In genomic region chr20:25984933-25985332, GRCh38 we compare ENCODE assay signal across 8 cellular contexts.
DNase-seq lines count a peak whose midpoint lies in the region; ATAC-seq and TF ChIP-seq lines count a peak whose summit lies in the region.

No MANE protein-coding gene starts in this region.

- H3K27ac ChIP-seq in lower lobe of right lung (no peak overlapping the region), stomach (no peak overlapping the region)

- no peak overlapping the region for H3K27ac Mint-ChIP-seq in activated T-helper 2 cell treated with anti-CD3 and anti-CD28 coated beads, Interferon-gamma antibody, Interleukin-2, Interleukin-4, amounts not matched to agents 10 μg/mL and 5 μg/mL and 100 μg/mL, durations not matched to agents 14 hours and 24 hours and 36 hours

- H3K4me3 ChIP-seq in lower lobe of right lung = no peak overlapping the region
- H3K4me3 ChIP-seq in stomach = peak overlapping the region; percentile 23 to 36 (median 28)

- peak in 1 of 2 donors; percentile 28 for ATAC-seq in lower lobe of right lung

- DNase-seq in NCI-H526 (lab: John Stamatoyannopoulos, UW) (peak; percentile 56 to 76), lower lobe of right lung (peak; percentile 46), stomach (no peak), UCSD-AML1 (lab: John Stamatoyannopoulos, UW; ENCODE audit: unreplicated experiment) (no peak), NCI-H226 (no peak), iPS-NIHi11 (ENCODE audit: low spot score) (no peak)
- DNase-seq in activated naive CD4-positive, alpha-beta T cell treated with anti-CD3 and anti-CD28 coated beads, Interleukin-2, amount 50 U/mL, for 16 hours = peak; percentile 66
- DNase-seq in activated T-helper 2 cell treated with anti-CD3 and anti-CD28 coated beads, Interferon-gamma antibody, Interleukin-2, Interleukin-4, amounts not matched to agents 10 μg/mL and 5 μg/mL and 100 μg/mL, durations not matched to agents 14 hours and 24 hours and 36 hours (ENCODE audit: low spot score) = no peak

- TF ChIP-seq CTCF in lower lobe of right lung (IDR thresholded peaks at IDR 0.05) (no peak), stomach (IDR thresholded peaks at IDR 0.05) (no peak)

- no peak for TF ChIP-seq POLR2A in stomach (IDR thresholded peaks at IDR 0.05)

- WGBS in stomach, 5 donors = 28 to 50% (median 42%) methylated on average over 10 to 27 of the region's 27 CpGs

- peaks cover 7% of the 10 kb centered on the region for H3K4me1 Mint-ChIP-seq in activated T-helper 2 cell treated with anti-CD3 and anti-CD28 coated beads, Interferon-gamma antibody, Interleukin-2, Interleukin-4, amounts not matched to agents 10 μg/mL and 5 μg/mL and 100 μg/mL, durations not matched to agents 14 hours and 24 hours and 36 hours (ENCODE audit: low read depth)

- no peaks in the 10 kb centered on the region for H3K36me3 ChIP-seq in lower lobe of right lung
- H3K36me3 ChIP-seq in stomach = no peaks in the 10 kb centered on the region

- H3K27me3 Mint-ChIP-seq in activated T-helper 2 cell treated with anti-CD3 and anti-CD28 coated beads, Interferon-gamma antibody, Interleukin-2, Interleukin-4, amounts not matched to agents 10 μg/mL and 5 μg/mL and 100 μg/mL, durations not matched to agents 14 hours and 24 hours and 36 hours (ENCODE audit: low read depth) = peaks cover 6% of the 10 kb centered on the region

- intact Hi-C loops in lower lobe of right lung (cut with DNase I) (no loop called here), stomach (cut with DNase I; ENCODE audit: low total_unique reads) (no loop called here)
- intact Hi-C loops in activated T-helper 2 cell treated with anti-CD3 and anti-CD28 coated beads, Interferon-gamma antibody, Interleukin-2, Interleukin-4, amounts not matched to agents 10 μg/mL and 5 μg/mL and 100 μg/mL, durations not matched to agents 14 hours and 24 hours and 36 hours (cut with micrococcal nuclease) = no loop called here

- peaks cover 7% of the 10 kb centered on the region for H3K9me3 Mint-ChIP-seq in activated T-helper 2 cell treated with anti-CD3 and anti-CD28 coated beads, Interferon-gamma antibody, Interleukin-2, Interleukin-4, amounts not matched to agents 10 μg/mL and 5 μg/mL and 100 μg/mL, durations not matched to agents 14 hours and 24 hours and 36 hours

- peaks cover 3% of the 10 kb centered on the region for H3K36me3 Mint-ChIP-seq in activated T-helper 2 cell treated with anti-CD3 and anti-CD28 coated beads, Interferon-gamma antibody, Interleukin-2, Interleukin-4, amounts not matched to agents 10 μg/mL and 5 μg/mL and 100 μg/mL, durations not matched to agents 14 hours and 24 hours and 36 hours (ENCODE audit: low read depth)

- H3K9me3 ChIP-seq in lower lobe of right lung (no peaks in the 10 kb centered on the region), stomach (no peaks in the 10 kb centered on the region)

- H3K27me3 ChIP-seq in lower lobe of right lung (ENCODE audit: low read depth) = no peaks in the 10 kb centered on the region
- peaks cover 0 to 8% (median 0%) of the 10 kb centered on the region in 3 donors for H3K27me3 ChIP-seq in stomach

- no peaks in the 10 kb centered on the region for H3K4me1 ChIP-seq in lower lobe of right lung
- peaks cover 0 to 8% (median 4%) of the 10 kb centered on the region in 4 donors for H3K4me1 ChIP-seq in stomach

- no peak overlapping the region for H3K4me3 Mint-ChIP-seq in activated T-helper 2 cell treated with anti-CD3 and anti-CD28 coated beads, Interferon-gamma antibody, Interleukin-2, Interleukin-4, amounts not matched to agents 10 μg/mL and 5 μg/mL and 100 μg/mL, durations not matched to agents 14 hours and 24 hours and 36 hours (ENCODE audit: low read depth)

- TF ChIP-seq EP300 in stomach (IDR thresholded peaks at IDR 0.05) = no peak

Comparison
In these comparisons a context has a peak if more than half of its experiments do, and no peak if none do; other contexts are left out.
1. DNase-seq: peak in NCI-H526 (2 of 2), activated naive CD4-positive, alpha-beta T cell treated with anti-CD3 and anti-CD28 coated beads, Interleukin-2, amount 50 U/mL, for 16 hours (single experiment) and lower lobe of right lung (single experiment); none in stomach (single experiment), UCSD-AML1 (single experiment), NCI-H226 (single experiment), iPS-NIHi11 (single experiment) and activated T-helper 2 cell treated with anti-CD3 and anti-CD28 coated beads, Interferon-gamma antibody, Interleukin-2, Interleukin-4, amounts not matched to agents 10 μg/mL and 5 μg/mL and 100 μg/mL, durations not matched to agents 14 hours and 24 hours and 36 hours (single experiment).